9 cellular contexts compared by ENCODE assay signal in genomic region chr6:141464490-141464889, GRCh38.
DNase-seq lines count a peak whose midpoint lies in the region; ATAC-seq and TF ChIP-seq lines count a peak whose summit lies in the region.
"Had no signal": no experiment of that assay in that cellular context is flagged by ENCODE, and none has a peak within 500 bp of the region (broad histone marks: within the 10 kb centered on the region; RNA-seq: fewer than 3 reads in every experiment).

No MANE protein-coding gene starts in this region.

- no peak overlapping the region for H3K9ac ChIP-seq in endocrine pancreas (ENCODE audit: control insufficient read depth, insufficient read depth, low read length)

- TF ChIP-seq CTCF in prostate gland (IDR thresholded peaks at IDR 0.05) (no peak), A673 (conservative IDR thresholded peaks at IDR 0.05; ENCODE audit: low read depth, low read length) (no peak)

- H3K36me3 ChIP-seq in endocrine pancreas (ENCODE audit: control insufficient read depth, insufficient read depth, low read length) (no peaks in the 10 kb centered on the region), prostate gland (no peaks in the 10 kb centered on the region), A673 (ENCODE audit: insufficient read depth, low read length, poor library complexity, severe bottlenecking) (no peaks in the 10 kb centered on the region)

- H3K36me3 Mint-ChIP-seq in activated naive CD8-positive, alpha-beta T cell treated with anti-CD3 and anti-CD28 coated beads for 36 hours = no peaks in the 10 kb centered on the region

- CTCF ChIA-PET in A673 (lab: Charles Lee) = no interaction called here

- H3K27me3 ChIP-seq in endocrine pancreas (ENCODE audit: control insufficient read depth, insufficient read depth, low read length) (no peaks in the 10 kb centered on the region), prostate gland (replicated peaks; ENCODE audit: insufficient read depth) (no peaks in the 10 kb centered on the region), A673 (replicated peaks; ENCODE audit: insufficient read depth, low read depth, low read length, poor library complexity) (no peaks in the 10 kb centered on the region)

- H3K27ac ChIP-seq in prostate gland = no peak overlapping the region
- no peak overlapping the region for H3K27ac ChIP-seq in A673 (ENCODE audit: low read depth, low read length, poor library complexity, severe bottlenecking)
- H3K27ac ChIP-seq: PC-9 had no signal

- BruUV-seq in A673 (replicated peaks; lab: Mats Ljungman, UMichigan) = no TSS peak

- no peak overlapping the region for H3K4me3 Mint-ChIP-seq in activated naive CD8-positive, alpha-beta T cell treated with anti-CD3 and anti-CD28 coated beads for 36 hours

- intact Hi-C loops in prostate gland (cut with DNase I) (no loop called here), A673 (cut with micrococcal nuclease; ENCODE audit: unreplicated experiment) (no loop called here)

- H3K4me1 ChIP-seq in endocrine pancreas (ENCODE audit: control insufficient read depth, insufficient read depth, low read length) (peaks cover 16% of the 10 kb centered on the region), prostate gland (replicated peaks) (no peaks in the 10 kb centered on the region), A673 (ENCODE audit: insufficient read depth, low read length, poor library complexity, severe bottlenecking) (no peaks in the 10 kb centered on the region)

- DNase-seq in NCI-H2107 (lab: John Stamatoyannopoulos, UW) (peak; percentile 66), prostate gland (ENCODE audit: low spot score) (no peak), A673 (ENCODE audit: low spot score) (no peak)
- no peak for DNase-seq in activated naive CD8-positive, alpha-beta T cell treated with anti-CD3 and anti-CD28 coated beads for 36 hours

- ATAC-seq in GM18861 (IDR thresholded peaks at IDR 0.05; ENCODE audit: unreplicated experiment) (peak; percentile 74), HG02885 (IDR thresholded peaks at IDR 0.05; ENCODE audit: poor library complexity, unreplicated experiment) (peak; percentile 84), HG03457 (IDR thresholded peaks at IDR 0.05; ENCODE audit: unreplicated experiment) (no peak)

- 19% methylated on average over 2 of the region's 2 CpGs for WGBS in prostate gland

- H3K27me3 Mint-ChIP-seq in activated naive CD8-positive, alpha-beta T cell treated with anti-CD3 and anti-CD28 coated beads for 36 hours = no peaks in the 10 kb centered on the region

- H3K9me3 Mint-ChIP-seq in activated naive CD8-positive, alpha-beta T cell treated with anti-CD3 and anti-CD28 coated beads for 36 hours = no peaks in the 10 kb centered on the region

- H3K4me3 ChIP-seq in endocrine pancreas (ENCODE audit: control insufficient read depth, insufficient read depth, low read length) (peak overlapping the region; percentile 1), prostate gland (no peak overlapping the region), A673 (ENCODE audit: low read depth, low read length, poor library complexity, severe bottlenecking) (no peak overlapping the region)
- H3K4me3 ChIP-seq: PC-9 had no signal

- no peak overlapping the region for H3K27ac Mint-ChIP-seq in activated naive CD8-positive, alpha-beta T cell treated with anti-CD3 and anti-CD28 coated beads for 36 hours

- no peak for TF ChIP-seq POLR2A in prostate gland (IDR thresholded peaks at IDR 0.05)

- POLR2A ChIA-PET in A673 (lab: Charles Lee; ENCODE audit: low non-redundant PET) = no interaction called here

- no peaks in the 10 kb centered on the region for H3K9me3 ChIP-seq in endocrine pancreas (ENCODE audit: control insufficient read depth, low read length)
- H3K9me3 ChIP-seq in prostate gland = no peaks in the 10 kb centered on the region
- H3K9me3 ChIP-seq in A673 (ENCODE audit: low read depth, low read length, poor library complexity, severe bottlenecking) = no peaks in the 10 kb centered on the region

- peaks cover 12% of the 10 kb centered on the region for H3K4me1 Mint-ChIP-seq in activated naive CD8-positive, alpha-beta T cell treated with anti-CD3 and anti-CD28 coated beads for 36 hours
